Comparison of ENCODE assay signal across 1 cellular context in the genomic region with DNA sequence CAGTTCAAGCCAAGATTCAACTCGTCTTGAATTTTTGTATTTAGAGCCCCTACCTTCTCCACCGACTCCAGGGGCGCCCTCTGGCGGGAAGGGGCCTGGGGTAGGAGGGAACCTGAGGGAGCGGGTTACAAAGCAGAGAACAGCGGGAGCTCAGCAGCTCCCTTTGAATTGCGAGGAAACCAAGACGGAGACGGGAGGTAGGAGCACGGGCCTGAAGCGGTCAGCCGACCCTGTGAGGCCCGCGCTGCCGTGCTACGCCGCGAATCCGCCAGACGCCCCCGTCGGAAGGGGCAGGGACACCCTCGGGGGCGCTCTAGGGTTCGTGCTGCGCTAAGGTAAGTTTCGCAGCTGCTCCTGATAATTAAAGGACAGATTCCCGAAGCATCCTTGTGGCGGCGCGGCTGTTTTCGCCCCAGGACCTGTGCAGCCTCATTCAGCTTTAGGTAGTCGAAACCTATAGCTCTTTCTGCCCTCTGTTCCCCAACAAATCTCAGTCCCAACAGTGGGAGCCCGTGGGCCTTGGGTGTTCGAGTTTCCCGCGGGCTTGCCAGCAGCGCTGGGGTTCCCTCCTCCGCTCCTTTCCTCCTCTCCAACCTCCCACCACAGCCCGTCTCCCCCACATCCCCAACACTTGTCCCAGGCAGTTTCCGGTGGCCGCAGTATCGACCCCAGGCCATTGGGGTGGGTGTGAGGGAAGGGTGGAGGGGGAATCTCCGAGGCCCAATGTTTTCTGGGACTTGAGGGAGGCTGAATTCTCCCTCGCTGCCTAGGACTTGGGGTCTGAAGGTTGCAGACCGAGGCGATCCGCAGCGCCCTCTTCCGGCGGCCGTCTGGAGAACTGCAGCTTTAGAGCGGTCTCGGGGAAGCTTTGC.
A peak's percentile ranks its signal among the peaks of the same experiment; 100 is the strongest.
TF ChIP-seq lines count a peak whose summit lies in the region.

No MANE protein-coding gene starts in this region.

TF ChIP-seq in endothelial cell of umbilical vein, 7 proteins besides CTCF, POLR2A, EP300 and RAD21:
- TF ChIP-seq POLR2AphosphoS5 (IDR thresholded peaks at IDR 0.05; ENCODE audit: insufficient read depth, low read depth, low read length), result no peak
- TF ChIP-seq EZH2 (IDR thresholded peaks at IDR 0.05; ENCODE audit: borderline replicate concordance, low read depth, low read length, severe bottlenecking), result peak; percentile 92
- TF ChIP-seq FOS (IDR thresholded peaks at IDR 0.05; ENCODE audit: borderline replicate concordance, insufficient read depth, low read length), result no peak
- TF ChIP-seq MYC (IDR thresholded peaks at IDR 0.05; ENCODE audit: low read depth, low read length), result no peak
- TF ChIP-seq JUN (IDR thresholded peaks at IDR 0.05; ENCODE audit: borderline replicate concordance, insufficient read depth, insufficient read length, low read depth), result no peak
